1 cellular context compared by ENCODE assay signal in genomic region chr9:133735415-133735775, GRCh38.
TF ChIP-seq lines count a peak whose summit lies in the region.

No MANE protein-coding gene starts in this region.

TF ChIP-seq in WTC11, 78 proteins besides CTCF, POLR2A, EP300 and RAD21 (continued from another document):
- TF ChIP-seq FOXP1 (CRISPR knock-in tag; IDR thresholded peaks at IDR 0.05; ENCODE audit: borderline replicate concordance): no peak
- TF ChIP-seq ZSCAN18 (CRISPR knock-in tag; IDR thresholded peaks at IDR 0.05): no peak
- TF ChIP-seq SMAD4 (CRISPR knock-in tag; IDR thresholded peaks at IDR 0.05): no peak
- TF ChIP-seq GRHL2 (CRISPR knock-in tag; IDR thresholded peaks at IDR 0.05; ENCODE audit: insufficient replicate concordance, severe bottlenecking): no peak
- TF ChIP-seq AR (CRISPR knock-in tag; IDR thresholded peaks at IDR 0.05): no peak
